ENCODE assay signal across 25 cellular contexts in the genomic region with DNA sequence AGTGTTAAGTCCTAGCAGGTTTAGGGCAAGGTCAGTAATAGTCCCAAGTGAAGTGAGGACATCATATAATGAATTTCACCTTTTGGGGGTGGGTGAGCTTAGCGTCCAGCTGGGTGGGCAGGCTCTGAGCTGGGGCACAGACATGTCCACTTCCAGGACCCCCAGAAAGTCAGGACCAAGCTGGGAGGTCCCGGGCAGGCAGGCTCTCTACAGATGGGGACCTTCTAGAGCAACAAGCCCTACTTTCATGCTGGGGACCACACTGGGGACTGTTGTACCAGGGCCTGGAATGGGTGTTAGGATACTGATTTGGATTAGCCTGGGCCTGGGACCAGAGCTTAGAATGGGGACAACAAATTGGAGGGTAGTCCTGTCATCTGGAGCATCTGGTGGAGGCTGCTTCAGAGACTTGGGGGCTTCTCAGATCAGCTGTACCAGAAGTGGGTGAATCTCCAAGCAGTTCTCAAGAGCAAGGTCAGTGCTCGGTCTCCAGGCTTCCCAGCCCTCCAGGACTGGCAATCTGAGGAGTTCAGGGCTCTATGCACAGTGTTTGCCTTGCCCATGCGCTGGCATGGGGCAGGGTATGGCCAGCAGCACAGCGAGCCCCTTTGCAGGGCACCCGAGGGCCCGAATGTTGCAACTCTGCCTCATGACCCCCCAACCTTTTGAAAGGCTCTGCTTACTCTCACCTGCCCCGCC.
"Had no signal": no experiment of that assay in that cellular context is flagged by ENCODE, and none has a peak within 500 bp of the region (broad histone marks: within the 10 kb centered on the region; RNA-seq: fewer than 3 reads in every experiment).

No MANE protein-coding gene starts in this region.

- H3K4me1 ChIP-seq: left ventricle myocardium inferior, parathyroid adenoma, right atrium auricular region had no signal

- DNase-seq: activated CD4-positive, alpha-beta memory T cell treated with anti-CD3 and anti-CD28 coated beads, Interleukin-2, amount 10 ng/mL, durations not matched to agents 7 days and 5 days; activated CD4-positive, alpha-beta T cell treated with anti-CD3 and anti-CD28 coated beads, Interleukin-2, amount 10 ng/mL, durations not matched to agents 7 days and 5 days; activated naive CD4-positive, alpha-beta T cell; activated T-cell treated with anti-CD3 and anti-CD28 coated beads, Interleukin-2, amount 50 U/mL, for 72 hours; anterior cingulate cortex; dermis blood vessel endothelial cell; effector CD4-positive, alpha-beta T cell; left ventricle myocardium inferior; stimulated activated CD4-positive, alpha-beta T cell treated with anti-CD3 and anti-CD28 coated beads, Interleukin-1b, Interleukin-23, amount 100 ng/mL, for 48 hours; stimulated activated CD4-positive, alpha-beta T cell treated with anti-CD3 and anti-CD28 coated beads, Interleukin-4, amount 100 ng/mL, for 4 hours; stimulated activated CD8-positive, alpha-beta memory T cell treated with anti-CD3 and anti-CD28 coated beads, Interleukin-4, amount 100 ng/mL, for 48 hours; substantia nigra; T-helper 9 cell had no signal

- H3K27me3 Mint-ChIP-seq: activated CD4-positive, alpha-beta T cell treated with anti-CD3 and anti-CD28 coated beads, Interleukin-2, amount 10 ng/mL, durations not matched to agents 7 days and 5 days; central memory CD8-positive, alpha-beta T cell; stimulated activated naive CD8-positive, alpha-beta T cell treated with anti-CD3 and anti-CD28 coated beads, Interleukin-15, Interleukin-2, amounts not matched to agents 100 ng/mL and 50 ng/mL, for 24 hours had no signal

- H3K27ac ChIP-seq: epithelial cell of prostate, left ventricle myocardium inferior, parathyroid adenoma, right atrium auricular region, VCaP had no signal

- H3K4me3 ChIP-seq: left ventricle myocardium inferior, lung, right atrium auricular region, smooth muscle cell had no signal

- H3K27ac Mint-ChIP-seq: activated CD4-positive, alpha-beta memory T cell treated with anti-CD3 and anti-CD28 coated beads, Interleukin-2, amount 10 ng/mL, durations not matched to agents 7 days and 5 days; activated CD4-positive, alpha-beta T cell treated with anti-CD3 and anti-CD28 coated beads, Interleukin-2, amount 10 ng/mL, durations not matched to agents 7 days and 5 days; activated naive CD4-positive, alpha-beta T cell treated with anti-CD3 and anti-CD28 coated beads, Interleukin-2, amount 50 U/mL, for 72 hours; activated T-cell treated with anti-CD3 and anti-CD28 coated beads, Interleukin-2, amount 50 U/mL, for 72 hours; stimulated activated naive CD8-positive, alpha-beta T cell treated with anti-CD3 and anti-CD28 coated beads, Interleukin-15, Interleukin-2, amounts not matched to agents 100 ng/mL and 50 ng/mL, for 24 hours; T-helper 1 cell treated with Interleukin-12 subunit alpha and Interleukin-12 subunit beta and Interleukin-4 antibody, amounts not matched to agents 30 μg/mL and 1 μg/mL, for 36 hours; type B pancreatic cell had no signal

- H3K9me3 Mint-ChIP-seq: activated CD4-positive, alpha-beta memory T cell treated with anti-CD3 and anti-CD28 coated beads, Interleukin-2, amount 10 ng/mL, durations not matched to agents 7 days and 5 days; activated CD4-positive, alpha-beta T cell treated with anti-CD3 and anti-CD28 coated beads, Interleukin-2, amount 10 ng/mL, durations not matched to agents 7 days and 5 days; activated naive CD4-positive, alpha-beta T cell treated with anti-CD3 and anti-CD28 coated beads, Interleukin-2, amount 50 U/mL, for 72 hours; activated T-cell treated with anti-CD3 and anti-CD28 coated beads, Interleukin-2, amount 50 U/mL, for 72 hours; central memory CD8-positive, alpha-beta T cell; stimulated activated naive CD8-positive, alpha-beta T cell treated with anti-CD3 and anti-CD28 coated beads, Interleukin-15, Interleukin-2, amounts not matched to agents 100 ng/mL and 50 ng/mL, for 24 hours; T-helper 1 cell treated with Interleukin-12 subunit alpha and Interleukin-12 subunit beta and Interleukin-4 antibody, amounts not matched to agents 30 μg/mL and 1 μg/mL, for 36 hours; type B pancreatic cell had no signal

- H3K9me3 ChIP-seq: left ventricle myocardium inferior, right atrium auricular region had no signal

- H3K27me3 ChIP-seq: right atrium auricular region had no signal

- ATAC-seq: activated CD4-positive, CD25-positive, alpha-beta regulatory T cell treated with anti-CD3 and anti-CD28 coated beads, Interleukin-2, amount 50 U/mL, for 24 hours; activated naive CD4-positive, alpha-beta T cell treated with anti-CD3 and anti-CD28 coated beads, Interleukin-2, amount 50 U/mL, for 72 hours; activated T-cell treated with anti-CD3 and anti-CD28 coated beads, Interleukin-2, amount 50 U/mL, for 72 hours had no signal

- H3K4me3 Mint-ChIP-seq: activated CD4-positive, alpha-beta memory T cell treated with anti-CD3 and anti-CD28 coated beads, Interleukin-2, amount 10 ng/mL, durations not matched to agents 7 days and 5 days; activated CD4-positive, alpha-beta T cell treated with anti-CD3 and anti-CD28 coated beads, Interleukin-2, amount 10 ng/mL, durations not matched to agents 7 days and 5 days; activated T-cell treated with anti-CD3 and anti-CD28 coated beads, Interleukin-2, amount 50 U/mL, for 72 hours; central memory CD8-positive, alpha-beta T cell; stimulated activated naive CD8-positive, alpha-beta T cell treated with anti-CD3 and anti-CD28 coated beads, Interleukin-15, Interleukin-2, amounts not matched to agents 100 ng/mL and 50 ng/mL, for 24 hours; T-helper 1 cell treated with Interleukin-12 subunit alpha and Interleukin-12 subunit beta and Interleukin-4 antibody, amounts not matched to agents 30 μg/mL and 1 μg/mL, for 36 hours; type B pancreatic cell had no signal

- H3K36me3 Mint-ChIP-seq: activated naive CD4-positive, alpha-beta T cell treated with anti-CD3 and anti-CD28 coated beads, Interleukin-2, amount 50 U/mL, for 72 hours; type B pancreatic cell had no signal

- H3K4me1 Mint-ChIP-seq: activated CD4-positive, alpha-beta memory T cell treated with anti-CD3 and anti-CD28 coated beads, Interleukin-2, amount 10 ng/mL, durations not matched to agents 7 days and 5 days; activated CD4-positive, alpha-beta T cell treated with anti-CD3 and anti-CD28 coated beads, Interleukin-2, amount 10 ng/mL, durations not matched to agents 7 days and 5 days; central memory CD8-positive, alpha-beta T cell had no signal

- H3K9ac ChIP-seq: parathyroid adenoma had no signal

- H3K36me3 ChIP-seq: left ventricle myocardium inferior, right atrium auricular region had no signal
